8 cellular contexts compared by ENCODE assay signal in the genomic region with DNA sequence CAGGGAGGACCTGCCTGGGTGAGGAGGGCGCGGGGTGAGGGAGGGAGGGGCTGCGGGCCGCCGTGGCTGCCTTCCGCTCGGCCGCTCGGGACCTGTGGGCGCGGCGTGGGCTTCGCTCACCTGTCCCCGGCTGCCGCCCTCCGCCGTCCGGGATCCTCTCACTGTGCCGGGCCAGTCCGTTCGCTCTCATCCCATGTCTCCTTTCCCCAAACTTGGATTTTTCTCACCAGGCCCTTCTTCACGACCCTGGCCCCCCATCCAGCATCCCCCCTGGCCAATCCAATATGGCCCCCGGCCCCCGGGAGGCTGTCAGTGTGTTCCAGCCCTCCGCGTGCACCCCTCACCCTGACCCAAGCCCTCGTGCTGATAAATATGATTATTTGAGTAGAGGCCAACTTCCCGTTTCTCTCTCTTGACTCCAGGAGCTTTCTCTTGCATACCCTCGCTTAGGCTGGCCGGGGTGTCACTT. TPM values are rescaled to one million over a fixed set of nuclear protein-coding genes. Genes with fewer than 3 reads are reported as not detected.
A peak's percentile ranks its signal among the peaks of the same experiment; 100 is the strongest.
DNase-seq lines count a peak whose midpoint lies in the region; ATAC-seq and TF ChIP-seq lines count a peak whose summit lies in the region.

No MANE protein-coding gene starts in this region.

- peaks cover 0 to 5% (median 0%) of the 10 kb centered on the region in 9 donors for H3K36me3 ChIP-seq in heart left ventricle

- no peak for DNase-seq in AG04449 (ENCODE audit: low read depth, low spot score)
- no peak for DNase-seq in heart left ventricle
- no peak for DNase-seq in skeletal muscle cell (ENCODE audit: low read depth)
- no peak for DNase-seq in effector CD8-positive, alpha-beta T cell (lab: John Stamatoyannopoulos, UW)
- no peak for DNase-seq in kidney glomerular epithelial cell (lab: John Stamatoyannopoulos, UW)

- POLR2A ChIA-PET in AG04449 (lab: Yijun Ruan, JAX): interaction anchor here (0.6 to 1.2 kb wide), 8 partner anchors 18 to 86 kb away, joined by 3 to 6 read pairs (median 5); a partner anchor contains a TSS

- H3K4me1 ChIP-seq in heart left ventricle: peaks cover 6 to 58% (median 37%) of the 10 kb centered on the region in 12 donors

- no peaks in the 10 kb centered on the region for H3K9me3 ChIP-seq in heart left ventricle

- no peaks in the 10 kb centered on the region for H3K27me3 ChIP-seq in heart left ventricle

- 1% methylated on average over 21 to 30 of the region's 30 CpGs for WGBS in heart left ventricle, 4 donors

- intact Hi-C loops in heart left ventricle (cut with DNase I): loop anchor here in 1 of 10 donors (2.0 kb wide), 1 partner anchor 21 kb away; no protein-coding TSS in a partner anchor

- ATAC-seq in HG02884 (IDR thresholded peaks at IDR 0.05; ENCODE audit: unreplicated experiment) (peak; percentile 14), heart left ventricle (peak in 2 of 4 donors; percentile 0 to 4), GM21825 (IDR thresholded peaks at IDR 0.05; ENCODE audit: unreplicated experiment) (no peak)

- no peak for TF ChIP-seq CTCF in AG04449 (IDR thresholded peaks at IDR 0.05; ENCODE audit: insufficient read depth, low read length, missing control alignments)
- no peak for TF ChIP-seq CTCF in WI38 (IDR thresholded peaks at IDR 0.05; ENCODE audit: low read depth, low read length)
- no peak for TF ChIP-seq CTCF in heart left ventricle (IDR thresholded peaks at IDR 0.05)

- TF ChIP-seq POLR2A in heart left ventricle (IDR thresholded peaks at IDR 0.05): no peak

- H3K27ac ChIP-seq in heart left ventricle: peak overlapping the region; percentile 79 to 97 (median 91)

- H3K4me3 ChIP-seq in AG04449 (ENCODE audit: low read depth, low read length) (peak overlapping the region; percentile 87), WI38 (ENCODE audit: low read depth, low read length) (peak overlapping the region; percentile 82), heart left ventricle (peak overlapping the region; percentile 65 to 97 (median 83)), skeletal muscle cell (ENCODE audit: low read depth, low read length) (peak overlapping the region; percentile 72)

- CTCF ChIA-PET in AG04449 (lab: Yijun Ruan, JAX): interaction anchor here (1.2 to 9.5 kb wide), 4 partner anchors 26 to 121 kb away, joined by 3 to 68 read pairs (median 22); a partner anchor contains a TSS

RNA-seq across cellular contexts. Expression of a gene that starts 0.4 kb away (rescaled TPM):
- 10 to 100 TPM in 7 of 9 donors, 1 to 10 TPM in 2; 6.4 to 23.1 (median 11.8) TPM for total RNA-seq in heart left ventricle
- polyA plus RNA-seq in heart left ventricle: 10 to 100 TPM; 12.4 to 17.0 TPM

RNA-seq across cellular contexts. Expression of a gene that starts 22.5 kb away (rescaled TPM):
- 100 to 1,000 TPM in 1 of 9 donors, 10 to 100 TPM in 8; 38.7 to 179 (median 65.4) TPM for total RNA-seq in heart left ventricle
- 10 to 100 TPM; 28.6 to 47.8 TPM for polyA plus RNA-seq in heart left ventricle

RNA-seq across cellular contexts. Expression of a gene that starts 25.0 kb away (rescaled TPM):
- not detected for total RNA-seq in heart left ventricle
- polyA plus RNA-seq in heart left ventricle: not detected

RNA-seq across cellular contexts. Expression of a gene that starts 25.8 kb away (rescaled TPM):
- total RNA-seq in heart left ventricle: 10 to 100 TPM; 13.1 to 20.6 (median 16.5) TPM
- polyA plus RNA-seq in heart left ventricle: 1 to 10 TPM; 5.7 to 5.8 TPM

RNA-seq across cellular contexts. Expression of a gene that starts 33.4 kb away (rescaled TPM):
- 10 to 100 TPM in 2 of 9 donors, 1 to 10 TPM in 7; 3.5 to 11.2 (median 7.9) TPM for total RNA-seq in heart left ventricle
- 1 to 10 TPM; 2.9 to 7.3 TPM for polyA plus RNA-seq in heart left ventricle
